Comparison of ENCODE assay signal across 8 cellular contexts in the genomic region with DNA sequence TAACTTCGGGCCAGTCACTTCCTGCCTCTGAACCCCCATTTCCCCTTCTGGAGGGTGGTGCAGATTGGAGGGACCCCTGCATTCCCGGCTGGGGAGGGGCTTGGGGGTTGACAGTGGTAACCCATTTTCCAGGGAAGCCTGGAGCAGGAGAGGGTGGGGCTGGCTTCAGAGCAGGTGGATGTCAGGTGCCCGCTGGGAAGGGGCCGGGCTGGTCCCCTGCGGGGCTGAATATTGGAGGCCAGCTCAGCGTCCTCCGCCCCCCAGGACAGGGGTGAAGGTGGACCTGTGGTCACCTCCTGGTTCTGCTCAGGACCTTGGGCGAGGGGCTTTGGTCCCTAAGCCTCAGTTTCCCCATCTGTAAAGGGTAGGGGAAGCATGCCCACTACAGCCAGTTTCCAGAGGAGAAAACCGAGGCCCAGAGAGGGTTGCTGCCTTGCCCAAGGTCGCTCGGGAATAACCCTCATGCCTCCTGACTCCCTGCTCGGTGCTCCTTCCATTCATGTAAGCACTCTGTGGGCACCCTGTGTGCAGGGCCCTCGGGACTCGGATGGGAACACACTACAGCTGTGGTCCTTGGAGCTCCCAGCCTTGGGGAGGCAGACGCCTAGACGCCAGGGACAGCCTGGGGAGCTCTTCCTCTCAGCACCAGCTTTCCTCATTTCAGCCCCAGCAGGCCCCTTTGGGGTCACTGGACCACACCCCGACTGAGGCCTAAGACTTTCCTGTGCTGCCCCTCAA. TPM values are rescaled to one million over a fixed set of nuclear protein-coding genes. Genes with fewer than 3 reads are reported as not detected.
DNase-seq lines count a peak whose midpoint lies in the region; TF ChIP-seq lines count a peak whose summit lies in the region.

No MANE protein-coding gene starts in this region.

- TF ChIP-seq CTCF in kidney epithelial cell (IDR thresholded peaks at IDR 0.05; ENCODE audit: insufficient read depth, low read length, poor library complexity, severe bottlenecking) = no peak
- no peak for TF ChIP-seq CTCF in suprapubic skin (IDR thresholded peaks at IDR 0.05)

- H3K4me3 ChIP-seq in kidney epithelial cell (ENCODE audit: low read depth, low read length) = peak overlapping the region; percentile 60
- peak overlapping the region; percentile 75 for H3K4me3 ChIP-seq in suprapubic skin

- TF ChIP-seq EP300 in suprapubic skin (IDR thresholded peaks at IDR 0.05) = no peak

- no peak overlapping the region for H3K27ac ChIP-seq in suprapubic skin

- H3K9me3 Mint-ChIP-seq in T-helper 1 cell treated with Interleukin-12 subunit alpha and Interleukin-12 subunit beta and Interleukin-4 antibody, amounts not matched to agents 30 μg/mL and 1 μg/mL, for 36 hours = peaks cover 12% of the 10 kb centered on the region
- no peaks in the 10 kb centered on the region for H3K9me3 Mint-ChIP-seq in activated naive CD8-positive, alpha-beta T cell (ENCODE audit: low read depth)

- H3K4me1 ChIP-seq in suprapubic skin = peaks cover 24% of the 10 kb centered on the region

- H3K4me1 Mint-ChIP-seq in T-helper 1 cell treated with Interleukin-12 subunit alpha and Interleukin-12 subunit beta and Interleukin-4 antibody, amounts not matched to agents 30 μg/mL and 1 μg/mL, for 36 hours (ENCODE audit: low read depth) = peaks cover 11% of the 10 kb centered on the region
- peaks cover 6% of the 10 kb centered on the region for H3K4me1 Mint-ChIP-seq in activated naive CD8-positive, alpha-beta T cell (ENCODE audit: low read depth)

- H3K4me3 Mint-ChIP-seq in T-helper 1 cell treated with Interleukin-12 subunit alpha and Interleukin-12 subunit beta and Interleukin-4 antibody, amounts not matched to agents 30 μg/mL and 1 μg/mL, for 36 hours = peak overlapping the region; percentile 84
- peak overlapping the region; percentile 81 for H3K4me3 Mint-ChIP-seq in activated naive CD8-positive, alpha-beta T cell

- H3K27me3 ChIP-seq in kidney epithelial cell (ENCODE audit: control insufficient read depth, insufficient read depth, low read length) (no peaks in the 10 kb centered on the region), suprapubic skin (no peaks in the 10 kb centered on the region)

- H3K27ac Mint-ChIP-seq in T-helper 1 cell treated with Interleukin-12 subunit alpha and Interleukin-12 subunit beta and Interleukin-4 antibody, amounts not matched to agents 30 μg/mL and 1 μg/mL, for 36 hours = peak overlapping the region; percentile 83
- peak overlapping the region; percentile 72 for H3K27ac Mint-ChIP-seq in activated naive CD8-positive, alpha-beta T cell

- DNase-seq in T-helper 1 cell (no peak), kidney epithelial cell (ENCODE audit: low read depth) (no peak), suprapubic skin (ENCODE audit: low spot score in 2 of 2) (no peak), NOMO-1 (lab: John Stamatoyannopoulos, UW; ENCODE audit: unreplicated experiment in 2 of 2) (no peak), NCI-H2196 treated with DMSO at 0.1 percent for 48 hours (lab: John Stamatoyannopoulos, UW; ENCODE audit: unreplicated experiment) (no peak)
- DNase-seq in central memory CD4-positive, alpha-beta T cell = no peak

- peaks cover 28% of the 10 kb centered on the region for H3K36me3 Mint-ChIP-seq in T-helper 1 cell treated with Interleukin-12 subunit alpha and Interleukin-12 subunit beta and Interleukin-4 antibody, amounts not matched to agents 30 μg/mL and 1 μg/mL, for 36 hours (ENCODE audit: low read depth)
- peaks cover 9% of the 10 kb centered on the region for H3K36me3 Mint-ChIP-seq in activated naive CD8-positive, alpha-beta T cell

- H3K36me3 ChIP-seq in kidney epithelial cell (ENCODE audit: control insufficient read depth, insufficient read depth, low read length) (peaks cover 1% of the 10 kb centered on the region), suprapubic skin (peaks cover 32% of the 10 kb centered on the region)

- no peak for TF ChIP-seq POLR2A in suprapubic skin (IDR thresholded peaks at IDR 0.05)

- peaks cover 11% of the 10 kb centered on the region for H3K27me3 Mint-ChIP-seq in T-helper 1 cell treated with Interleukin-12 subunit alpha and Interleukin-12 subunit beta and Interleukin-4 antibody, amounts not matched to agents 30 μg/mL and 1 μg/mL, for 36 hours (ENCODE audit: low read depth)
- no peaks in the 10 kb centered on the region for H3K27me3 Mint-ChIP-seq in activated naive CD8-positive, alpha-beta T cell

- 81% methylated on average over 5 of the region's 17 CpGs for WGBS in suprapubic skin

- no peaks in the 10 kb centered on the region for H3K9me3 ChIP-seq in suprapubic skin

RNA-seq across cellular contexts. Expression of gene MAN2B2, which starts 0.7 kb away (rescaled TPM):
- total RNA-seq in kidney epithelial cell (24.0 and 27.0 TPM in 2 replicates), suprapubic skin (10 to 100 TPM; 19.6 to 27.9 (median 25.2) TPM)
